Comparison of ENCODE assay signal across 24 cellular contexts in genomic region chr14:106776395-106776983, GRCh38.
DNase-seq lines count a peak whose midpoint lies in the region; ATAC-seq and TF ChIP-seq lines count a peak whose summit lies in the region.
"Had no signal": no experiment of that assay in that cellular context is flagged by ENCODE, and none has a peak within 500 bp of the region (broad histone marks: within the 10 kb centered on the region; RNA-seq: fewer than 3 reads in every experiment).

No MANE protein-coding gene starts in this region.

- peaks cover 5% of the 10 kb centered on the region for H3K4me1 Mint-ChIP-seq in activated T-cell treated with anti-CD3 and anti-CD28 coated beads, Interleukin-2, amount 50 U/mL, for 4 hours (ENCODE audit: low read depth)

- peak; percentile 77 to 81 for ATAC-seq in activated T-cell treated with anti-CD3 and anti-CD28 coated beads, Interleukin-2, amount 50 U/mL, for 4 hours
- ATAC-seq in DND-41 (ENCODE audit: insufficient read depth, low read depth) (no peak), HG03460 (IDR thresholded peaks at IDR 0.05; ENCODE audit: unreplicated experiment) (no peak)
- ATAC-seq: A549, PC-3 had no signal

- H3K36me3 Mint-ChIP-seq in activated T-cell treated with anti-CD3 and anti-CD28 coated beads, Interleukin-2, amount 50 U/mL, for 4 hours (ENCODE audit: insufficient read depth): no peaks in the 10 kb centered on the region
- H3K36me3 Mint-ChIP-seq: IgD-negative memory B cell had no signal

- no peaks in the 10 kb centered on the region for H3K27me3 Mint-ChIP-seq in activated T-cell treated with anti-CD3 and anti-CD28 coated beads, Interleukin-2, amount 50 U/mL, for 4 hours (ENCODE audit: low read depth)

- H3K9ac ChIP-seq in DND-41 (ENCODE audit: low read depth, low read length): no peak overlapping the region
- H3K9ac ChIP-seq in KMS-11: no peak overlapping the region; the same call in 1 of the 2 replicates

- H3K9me3 Mint-ChIP-seq in activated T-cell treated with anti-CD3 and anti-CD28 coated beads, Interleukin-2, amount 50 U/mL, for 4 hours: no peaks in the 10 kb centered on the region
- H3K9me3 Mint-ChIP-seq: IgD-negative memory B cell had no signal

- no peak overlapping the region for H3K4me3 ChIP-seq in DND-41 (ENCODE audit: low read depth in 1 of 2, low read length in 2 of 2)
- H3K4me3 ChIP-seq in KMS-11 (IDR thresholded peaks at IDR 0.05; ENCODE audit: insufficient read depth, low read depth, low read length): no peak overlapping the region
- H3K4me3 ChIP-seq: A549 had no signal

- no peak for DNase-seq in activated T-cell treated with anti-CD3 and anti-CD28 coated beads, Interleukin-2, amount 50 U/mL, for 4 hours
- DNase-seq in activated T-cell treated with anti-CD3 and anti-CD28 coated beads for 4 hours (no peak), DND-41 (no peak), kidney tubule cell (ENCODE audit: low spot score) (peak; percentile 0), NCI-H1105 treated with DMSO at 0.1 percent for 48 hours (lab: John Stamatoyannopoulos, UW) (no peak)
- DNase-seq: DMS53, EL, GF-D8, GOT3, HCEC 1CT, Karpas-422, NCI-H1048, NCI-H1436, NCI-H187 treated with DMSO at 0.1 percent for 48 hours, NCI-H2107, NCI-H446 treated with DMSO at 0.1 percent for 48 hours, NCI-H526 treated with DMSO at 0.1 percent for 48 hours, PC-3, Right ventricle myocardium superior had no signal

- H3K79me2 ChIP-seq in DND-41 (ENCODE audit: insufficient read depth, low read length): no peaks in the 10 kb centered on the region
- H3K79me2 ChIP-seq in KMS-11 (ENCODE audit: insufficient read depth, low read depth): no peaks in the 10 kb centered on the region

- TF ChIP-seq CTCF in DND-41 (IDR thresholded peaks at IDR 0.05; ENCODE audit: borderline replicate concordance, extremely low read depth, low read length, poor library complexity, severe bottlenecking) (no peak), KMS-11 (conservative IDR thresholded peaks at IDR 0.05; ENCODE audit: low read depth, low read length) (no peak)

- no peak overlapping the region for H3K4me3 Mint-ChIP-seq in activated T-cell treated with anti-CD3 and anti-CD28 coated beads, Interleukin-2, amount 50 U/mL, for 4 hours
- H3K4me3 Mint-ChIP-seq: B cell, IgD-negative memory B cell had no signal

- H3K36me3 ChIP-seq in DND-41 (ENCODE audit: insufficient read depth, low read length): no peaks in the 10 kb centered on the region
- no peaks in the 10 kb centered on the region for H3K36me3 ChIP-seq in KMS-11 (ENCODE audit: insufficient read depth)

- peaks cover 53% of the 10 kb centered on the region for H3K4me1 ChIP-seq in DND-41 (ENCODE audit: insufficient read depth, low read length)
- peaks cover 21% of the 10 kb centered on the region for H3K4me1 ChIP-seq in KMS-11 (ENCODE audit: low read depth, poor library complexity, severe bottlenecking)
- H3K4me1 ChIP-seq: A549 had no signal

- H3K27ac ChIP-seq in DND-41 (ENCODE audit: low read length) (peak overlapping the region; percentile 68), KMS-11 (peak overlapping the region; percentile 39; the same call in 1 of the 2 replicates)
- H3K27ac ChIP-seq: A549 had no signal

- H2AFZ ChIP-seq in DND-41 (ENCODE audit: low read depth, low read length): no peak overlapping the region
- peak overlapping the region; percentile 26; the same call in 1 of the 2 replicates for H2AFZ ChIP-seq in KMS-11 (ENCODE audit: low read depth)

- H4K20me1 ChIP-seq in DND-41 (ENCODE audit: insufficient read depth, low read length) (no peaks in the 10 kb centered on the region), KMS-11 (ENCODE audit: insufficient read depth) (no peaks in the 10 kb centered on the region)

- no peaks in the 10 kb centered on the region for H3K9me3 ChIP-seq in DND-41 (ENCODE audit: insufficient read depth, low read length, severe bottlenecking)
- H3K9me3 ChIP-seq: A549 had no signal

- H3K27me3 ChIP-seq in DND-41 (ENCODE audit: insufficient read depth, low read length, poor library complexity) (no peaks in the 10 kb centered on the region), KMS-11 (ENCODE audit: insufficient read depth, low read depth) (no peaks in the 10 kb centered on the region)

- H3K4me2 ChIP-seq in DND-41 (ENCODE audit: insufficient read depth, low read length) (no peak overlapping the region), KMS-11 (peak overlapping the region; percentile 50)
- H3K4me2 ChIP-seq: A549 had no signal

Comparison
In these comparisons a context has a peak if more than half of its experiments do, and no peak if none do; other contexts are left out.
1. ATAC-seq: peak in activated T-cell treated with anti-CD3 and anti-CD28 coated beads, Interleukin-2, amount 50 U/mL, for 4 hours (2 of 2); none in DND-41 (single experiment) and HG03460 (single experiment).